Comparison of ENCODE assay signal across 13 cellular contexts in the genomic region with DNA sequence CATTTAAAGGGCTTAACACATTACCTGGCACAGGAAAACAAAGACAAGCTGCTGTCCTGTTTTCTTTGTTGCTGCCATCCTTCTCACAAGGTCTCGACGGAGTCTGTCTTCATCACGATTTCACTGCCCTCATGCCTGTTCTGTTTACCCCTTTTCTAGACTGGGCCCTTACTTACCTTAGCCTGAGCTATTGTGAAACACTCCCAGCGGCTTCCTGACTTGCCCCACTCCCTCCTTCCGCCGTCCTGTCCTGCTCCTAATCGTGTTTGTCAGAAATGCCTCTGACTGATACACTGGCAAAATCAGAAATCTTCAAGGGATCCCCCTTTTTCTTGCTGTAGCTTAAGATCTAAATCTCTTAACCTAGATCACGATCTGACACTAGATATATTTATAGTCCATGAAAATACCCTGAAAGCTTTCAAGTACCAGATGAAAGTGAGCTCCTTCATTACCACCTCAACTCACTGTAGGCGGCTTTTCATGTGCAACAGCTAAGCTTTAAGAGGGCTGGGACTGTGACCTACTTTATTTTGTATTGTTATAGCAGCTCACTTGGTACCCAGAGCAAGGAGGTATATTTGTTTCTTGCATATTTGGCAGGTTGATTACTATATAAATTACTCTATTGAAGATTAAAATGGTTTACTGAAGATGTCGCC. TPM values are rescaled to one million over a fixed set of nuclear protein-coding genes. Genes with fewer than 3 reads are reported as not detected.
DNase-seq lines count a peak whose midpoint lies in the region; ATAC-seq and TF ChIP-seq lines count a peak whose summit lies in the region.
"Had no signal": no experiment of that assay in that cellular context is flagged by ENCODE, and none has a peak within 500 bp of the region (broad histone marks: within the 10 kb centered on the region; RNA-seq: fewer than 3 reads in every experiment).

No MANE protein-coding gene starts in this region.

- peak overlapping the region; percentile 81 for H3K27ac Mint-ChIP-seq in activated naive CD8-positive, alpha-beta T cell treated with anti-CD3 and anti-CD28 coated beads for 36 hours
- peak overlapping the region in 8 of 9 donors; percentile 59 to 90 (median 80) for H3K27ac Mint-ChIP-seq in naive thymus-derived CD4-positive, alpha-beta T cell

- H2AFZ ChIP-seq in osteoblast (ENCODE audit: low read length) (no peak overlapping the region), GM23248 (no peak overlapping the region)

- H3K27me3 ChIP-seq in naive thymus-derived CD4-positive, alpha-beta T cell (ENCODE audit: control insufficient read depth in 2 of 2, insufficient read depth in 2 of 2, low read length in 2 of 2), result no peaks in the 10 kb centered on the region
- H3K27me3 ChIP-seq in osteoblast (ENCODE audit: insufficient read depth, low read length), result no peaks in the 10 kb centered on the region
- H3K27me3 ChIP-seq in stomach, result no peaks in the 10 kb centered on the region
- H3K27me3 ChIP-seq in GM23248 (replicated peaks; ENCODE audit: insufficient read depth), result no peaks in the 10 kb centered on the region
- H3K27me3 ChIP-seq: BLaER1, suprapubic skin had no signal

- H3F3A ChIP-seq in GM23248 (ENCODE audit: insufficient read depth), result peaks cover 16% of the 10 kb centered on the region

- no peak overlapping the region for H3K4me3 ChIP-seq in naive thymus-derived CD4-positive, alpha-beta T cell (ENCODE audit: low read length)
- H3K4me3 ChIP-seq in osteoblast (ENCODE audit: insufficient read depth, low read length) (no peak overlapping the region), stomach (no peak overlapping the region), GM23248 (no peak overlapping the region)
- H3K4me3 ChIP-seq: BLaER1, suprapubic skin had no signal

- H3K36me3 Mint-ChIP-seq in activated naive CD8-positive, alpha-beta T cell treated with anti-CD3 and anti-CD28 coated beads for 36 hours, result peaks cover 42% of the 10 kb centered on the region
- H3K36me3 Mint-ChIP-seq in naive thymus-derived CD4-positive, alpha-beta T cell, result peaks cover 5 to 46% (median 40%) of the 10 kb centered on the region in 5 donors

- TF ChIP-seq POLR2A in stomach (IDR thresholded peaks at IDR 0.05), result no peak

- peaks cover 17% of the 10 kb centered on the region for H3K9me3 Mint-ChIP-seq in activated naive CD8-positive, alpha-beta T cell treated with anti-CD3 and anti-CD28 coated beads for 36 hours
- H3K9me3 Mint-ChIP-seq in naive thymus-derived CD4-positive, alpha-beta T cell, result peaks cover 0 to 39% (median 12%) of the 10 kb centered on the region in 11 donors

- H3K9me2 ChIP-seq in GM23248 (ENCODE audit: insufficient read depth), result no peaks in the 10 kb centered on the region

- peaks cover 0 to 8% of the 10 kb centered on the region in 2 donors for H3K4me1 ChIP-seq in naive thymus-derived CD4-positive, alpha-beta T cell (ENCODE audit: control insufficient read depth in 2 of 2, insufficient read depth in 2 of 2, low read length in 2 of 2)
- H3K4me1 ChIP-seq in osteoblast (ENCODE audit: insufficient read depth, low read length) (peaks cover 7% of the 10 kb centered on the region), stomach (peaks cover 0 to 8% (median 4%) of the 10 kb centered on the region in 4 donors), GM23248 (ENCODE audit: insufficient read depth) (peaks cover 11% of the 10 kb centered on the region; the same call in 1 of the 2 replicates)
- H3K4me1 ChIP-seq: BLaER1, suprapubic skin had no signal

- H3K79me2 ChIP-seq in osteoblast (ENCODE audit: insufficient read depth, low read length) (peaks cover 3% of the 10 kb centered on the region), GM23248 (ENCODE audit: insufficient read depth) (peaks cover 27% of the 10 kb centered on the region; the same call in 1 of the 2 replicates)

- H3K27me3 Mint-ChIP-seq in activated naive CD8-positive, alpha-beta T cell treated with anti-CD3 and anti-CD28 coated beads for 36 hours, result no peaks in the 10 kb centered on the region
- H3K27me3 Mint-ChIP-seq in naive thymus-derived CD4-positive, alpha-beta T cell, result no peaks in the 10 kb centered on the region

- WGBS in stomach, 5 donors, result 69 to 77% (median 75%) methylated on average over 10 of the region's 10 CpGs
- WGBS in GM23248 (ENCODE audit: low coverage in 1 of 2, low lambda C conversion rate in 2 of 2, missing lambda C conversion rate in 2 of 2), 2 experiments, result 93 to 94% methylated on average over 10 of the region's 10 CpGs

- DNase-seq in ELF-1 (ENCODE audit: low read depth, low spot score) (peak; percentile 24), KBM-7 (peak; percentile 54), osteoblast (ENCODE audit: insufficient read length, low spot score, missing footprints) (no peak), stomach (no peak), inferior parietal cortex (ENCODE audit: extremely low spot score) (no peak), GM23248 (no peak)
- no peak for DNase-seq in activated naive CD8-positive, alpha-beta T cell treated with anti-CD3 and anti-CD28 coated beads for 36 hours
- DNase-seq in naive thymus-derived CD4-positive, alpha-beta T cell, result peak in 6 of 9 donors; percentile 22 to 53 (median 34)
- DNase-seq: activated effector memory CD4-positive, alpha-beta T cell treated with Interleukin-2 at 50 U/mL for 16 hours; cortex of kidney; NCI-H1694 treated with DMSO at 0.1 percent for 48 hours had no signal

- H3K9ac ChIP-seq in GM23248, result no peak overlapping the region
- H3K9ac ChIP-seq: BLaER1 had no signal

- H3K4me1 Mint-ChIP-seq in activated naive CD8-positive, alpha-beta T cell treated with anti-CD3 and anti-CD28 coated beads for 36 hours, result peaks cover 23% of the 10 kb centered on the region
- peaks cover 5 to 22% (median 14%) of the 10 kb centered on the region in 7 donors for H3K4me1 Mint-ChIP-seq in naive thymus-derived CD4-positive, alpha-beta T cell

- POLR2A ChIA-PET in naive thymus-derived CD4-positive, alpha-beta T cell (lab: Charles Lee), result interaction anchor here (0.5 kb wide), 1 partner anchor 49 kb away, joined by 6 read pairs; no protein-coding TSS in a partner anchor

- in situ Hi-C loops in KBM-7 (cut with MboI; ENCODE audit: low pct_unique_long_range_greater_than_20kb, low sequenced_read_pairs), result no loop called here
- in situ Hi-C loops in GM23248 (cut with MboI), result no loop called here

- no peaks in the 10 kb centered on the region for H3K36me3 ChIP-seq in naive thymus-derived CD4-positive, alpha-beta T cell (ENCODE audit: control insufficient read depth in 2 of 3, insufficient read depth in 3 of 3, low read length in 3 of 3)
- H3K36me3 ChIP-seq in osteoblast (ENCODE audit: insufficient read depth, low read length) (no peaks in the 10 kb centered on the region), stomach (peaks cover 0 to 7% (median 5%) of the 10 kb centered on the region in 4 donors), GM23248 (ENCODE audit: low read depth) (peaks cover 8% of the 10 kb centered on the region; the same call in 1 of the 2 replicates)
- H3K36me3 ChIP-seq: suprapubic skin had no signal

- CTCF ChIA-PET in naive thymus-derived CD4-positive, alpha-beta T cell (lab: Charles Lee), result interaction anchor here (0.5 to 0.9 kb wide), 3 partner anchors 26 to 44 kb away, joined by 3 read pairs; no protein-coding TSS in a partner anchor

- intact Hi-C loops in naive thymus-derived CD4-positive, alpha-beta T cell (cut with micrococcal nuclease), result loop anchor here in 1 of 2 donors (1.0 kb wide), 1 partner anchor 32 kb away; no protein-coding TSS in a partner anchor
- intact Hi-C loops in stomach (cut with DNase I; ENCODE audit: low total_unique reads), result no loop called here

- peak overlapping the region; percentile 44 for H3K27ac ChIP-seq in naive thymus-derived CD4-positive, alpha-beta T cell (ENCODE audit: low read depth, low read length)
- H3K27ac ChIP-seq in osteoblast (ENCODE audit: low read depth, low read length) (no peak overlapping the region), stomach (peak overlapping the region in 1 of 5 donors; percentile 28), GM23248 (no peak overlapping the region)
- H3K27ac ChIP-seq: BLaER1, suprapubic skin had no signal

- H3K4me2 ChIP-seq in osteoblast (ENCODE audit: insufficient read depth, low read length) (no peak overlapping the region), GM23248 (ENCODE audit: unreplicated experiment) (no peak overlapping the region)
- H3K4me2 ChIP-seq: BLaER1 had no signal

- H3K9me3 ChIP-seq in naive thymus-derived CD4-positive, alpha-beta T cell (ENCODE audit: control insufficient read depth in 2 of 3, low read length in 3 of 3), result no peaks in the 10 kb centered on the region
- H3K9me3 ChIP-seq in osteoblast (ENCODE audit: low read depth, low read length) (no peaks in the 10 kb centered on the region), stomach (peaks cover 0 to 6% (median 2%) of the 10 kb centered on the region in 4 donors), GM23248 (ENCODE audit: low read depth) (no peaks in the 10 kb centered on the region)
- H3K9me3 ChIP-seq: suprapubic skin had no signal

- TF ChIP-seq EP300 in stomach (IDR thresholded peaks at IDR 0.05), result no peak

- H3K4me3 Mint-ChIP-seq in activated naive CD8-positive, alpha-beta T cell treated with anti-CD3 and anti-CD28 coated beads for 36 hours, result peak overlapping the region; percentile 49
- H3K4me3 Mint-ChIP-seq in naive thymus-derived CD4-positive, alpha-beta T cell, result peak overlapping the region; percentile 13 to 82 (median 64)

- TF ChIP-seq CTCF in osteoblast (IDR thresholded peaks at IDR 0.05; ENCODE audit: extremely low read depth, low read depth, low read length) (no peak), stomach (IDR thresholded peaks at IDR 0.05) (no peak)

- ATAC-seq in naive thymus-derived CD4-positive, alpha-beta T cell, result peak; percentile 82

- H4K20me1 ChIP-seq in osteoblast (ENCODE audit: insufficient read depth, low read length) (no peaks in the 10 kb centered on the region), GM23248 (ENCODE audit: insufficient read depth) (no peaks in the 10 kb centered on the region; the same call in 1 of the 2 replicates)
- H4K20me1 ChIP-seq: BLaER1 had no signal

RNA-seq across cellular contexts. Expression of gene TECPR2, which starts 32.1 kb away (rescaled TPM):
- 1 to 10 TPM; 4.8 to 5.7 TPM for total RNA-seq in activated naive CD8-positive, alpha-beta T cell treated with anti-CD3 and anti-CD28 coated beads for 36 hours
- 10 to 100 TPM in 3 of 5 experiments, 1 to 10 TPM in 2; 8.7 to 12.9 (median 11.4) TPM for total RNA-seq in naive thymus-derived CD4-positive, alpha-beta T cell
- polyA plus RNA-seq in naive thymus-derived CD4-positive, alpha-beta T cell, result 1 to 10 TPM; 5.2 to 6.7 TPM
- 13.0 and 13.3 TPM in 2 replicates for total RNA-seq in osteoblast
- 100 to 1,000 TPM in 1 of 5 donors, 10 to 100 TPM in 3, 1 to 10 TPM in 1; 9.8 to 110 (median 21.1) TPM for total RNA-seq in stomach
- polyA plus RNA-seq in stomach, result 1 to 10 TPM; 2.6 to 5.9 (median 4.7) TPM
- 10.1 and 15.8 TPM in 2 replicates for total RNA-seq in GM23248 (2014; rRNA removed; shearing (Covaris generic))
- polyA plus RNA-seq in GM23248 (2016; fragmentation: Nextera tagmentation; extraction: Ambion mirVana), result 9.1 and 11.4 TPM in 2 replicates

RNA-seq across cellular contexts. Expression of gene CINP, which starts 32.2 kb away (rescaled TPM):
- total RNA-seq in activated naive CD8-positive, alpha-beta T cell treated with anti-CD3 and anti-CD28 coated beads for 36 hours, result 10 to 100 TPM; 59.2 to 61.8 TPM
- total RNA-seq in naive thymus-derived CD4-positive, alpha-beta T cell, result 10 to 100 TPM; 16.8 to 34.4 (median 31.8) TPM
- 10 to 100 TPM; 43.7 to 57.2 TPM for polyA plus RNA-seq in naive thymus-derived CD4-positive, alpha-beta T cell
- total RNA-seq in osteoblast, result 31.8 and 49.2 TPM in 2 replicates
- 10 to 100 TPM in 3 of 5 donors, 1 to 10 TPM in 1, under 1 TPM in 1; 0.29 to 56.2 (median 13.8) TPM for total RNA-seq in stomach
- polyA plus RNA-seq in stomach, result 10 to 100 TPM; 38.7 to 65.5 (median 44.0) TPM
- total RNA-seq in GM23248 (2014; rRNA removed; shearing (Covaris generic)), result 45.7 and 52.1 TPM in 2 replicates
- polyA plus RNA-seq in GM23248 (2016; fragmentation: Nextera tagmentation; extraction: Ambion mirVana), result 60.3 and 60.5 TPM in 2 replicates

Comparison
In these comparisons a context has a peak if more than half of its experiments do, and no peak if none do; other contexts are left out.
1. DNase-seq: peak in ELF-1 (single experiment), KBM-7 (single experiment) and naive thymus-derived CD4-positive, alpha-beta T cell (6 of 9); none in activated naive CD8-positive, alpha-beta T cell treated with anti-CD3 and anti-CD28 coated beads for 36 hours (single experiment), osteoblast (single experiment), stomach (single experiment), inferior parietal cortex (single experiment) and GM23248 (single experiment).